In genomic region chr17:72492941-72493340, GRCh38 we compare ENCODE assay signal across 25 cellular contexts.
"Had no signal": no experiment of that assay in that cellular context is flagged by ENCODE, and none has a peak within 500 bp of the region (broad histone marks: within the 10 kb centered on the region; RNA-seq: fewer than 3 reads in every experiment).

No MANE protein-coding gene starts in this region.

- H3K27ac ChIP-seq: stomach, suprapubic skin, testis, thoracic aorta, thyroid gland, tibial artery, tibial nerve, transverse colon, upper lobe of left lung, upper lobe of right lung, uterus, vagina had no signal

- H3K27me3 ChIP-seq: stomach, testis, thyroid gland, tibial nerve, transverse colon, upper lobe of left lung, upper lobe of right lung, uterus, vagina had no signal

- ATAC-seq: stimulated activated effector memory CD8-positive, alpha-beta T cell treated with anti-CD3 and anti-CD28 coated beads, Interleukin-12 subunit alpha, Interleukin-12 subunit beta, amount 100 ng/mL, for 72 hours; stimulated activated memory B cell treated with anti-CD40 and anti-IgM and Interleukin-4, amounts not matched to agents 10 μg/mL and 1 μg/mL and 100 μg/mL, for 72 hours; stimulated activated naive B cell treated with anti-CD40 and anti-IgM and Interleukin-4, amounts not matched to agents 10 μg/mL and 1 μg/mL and 100 μg/mL, for 72 hours; stimulated activated naive CD8-positive, alpha-beta T cell treated with anti-CD3 and anti-CD28 coated beads, Interleukin-15, amount 100 ng/mL, for 72 hours; stimulated activated naive CD8-positive, alpha-beta T cell treated with anti-CD3 and anti-CD28 coated beads, Interleukin-15, Interleukin-2, amounts not matched to agents 100 U/mL and 50 U/mL, for 24 hours; upper lobe of right lung had no signal

- H3K36me3 ChIP-seq: stomach, suprapubic skin, thoracic aorta, thyroid gland, tibial artery, transverse colon, upper lobe of left lung, upper lobe of right lung, uterus, vagina had no signal

- H3K9me3 ChIP-seq: suprapubic skin, testis, thyroid gland, transverse colon, upper lobe of left lung, upper lobe of right lung, uterus, vagina had no signal

- H3K4me1 ChIP-seq: testis, thyroid gland, tibial artery, upper lobe of left lung, upper lobe of right lung, uterus, vagina had no signal

- H3K4me3 ChIP-seq: stomach, suprapubic skin, testis, thoracic aorta, thyroid gland, tibial artery, tibial nerve, transverse colon, upper lobe of left lung, upper lobe of right lung, uterus, vagina had no signal

- DNase-seq: stimulated activated CD4-positive, alpha-beta T cell treated with anti-CD3 and anti-CD28 coated beads, Interleukin-2, amount 100 ng/mL, for 48 hours; stimulated activated CD4-positive, alpha-beta T cell treated with anti-CD3 and anti-CD28 coated beads, Interleukin-4, amount 100 ng/mL, for 1 hour; stimulated activated CD4-positive, alpha-beta T cell treated with anti-CD3 and anti-CD28 coated beads, Interleukin-4, amount 100 ng/mL, for 24 hours; stimulated activated CD4-positive, alpha-beta T cell treated with anti-CD3 and anti-CD28 coated beads, Interleukin-4, amount 100 ng/mL, for 4 hours; stimulated activated CD8-positive, alpha-beta memory T cell treated with anti-CD3 and anti-CD28 coated beads, Interleukin-4, amount 100 ng/mL, for 48 hours; stimulated activated naive B cell treated with anti-CD40 and anti-IgM and Interleukin-4, amounts not matched to agents 10 μg/mL and 1 μg/mL and 100 μg/mL, for 72 hours; stimulated activated naive CD4-positive, alpha-beta T cell; stimulated activated naive CD4-positive, alpha-beta T cell treated with Interleukin-2 at 50 U/mL for 16 hours; stimulated activated naive CD8-positive, alpha-beta T cell treated with anti-CD3 and anti-CD28 coated beads, Interleukin-15, amount 100 ng/mL, for 72 hours; stimulated activated naive CD8-positive, alpha-beta T cell treated with anti-CD3 and anti-CD28 coated beads, Interleukin-15, Interleukin-2, amounts not matched to agents 100 U/mL and 50 U/mL, for 24 hours; stomach; substantia nigra; testis; thyroid gland; tibial artery; transverse colon; upper lobe of left lung; upper lobe of right lung; uterus had no signal
